In the genomic region with DNA sequence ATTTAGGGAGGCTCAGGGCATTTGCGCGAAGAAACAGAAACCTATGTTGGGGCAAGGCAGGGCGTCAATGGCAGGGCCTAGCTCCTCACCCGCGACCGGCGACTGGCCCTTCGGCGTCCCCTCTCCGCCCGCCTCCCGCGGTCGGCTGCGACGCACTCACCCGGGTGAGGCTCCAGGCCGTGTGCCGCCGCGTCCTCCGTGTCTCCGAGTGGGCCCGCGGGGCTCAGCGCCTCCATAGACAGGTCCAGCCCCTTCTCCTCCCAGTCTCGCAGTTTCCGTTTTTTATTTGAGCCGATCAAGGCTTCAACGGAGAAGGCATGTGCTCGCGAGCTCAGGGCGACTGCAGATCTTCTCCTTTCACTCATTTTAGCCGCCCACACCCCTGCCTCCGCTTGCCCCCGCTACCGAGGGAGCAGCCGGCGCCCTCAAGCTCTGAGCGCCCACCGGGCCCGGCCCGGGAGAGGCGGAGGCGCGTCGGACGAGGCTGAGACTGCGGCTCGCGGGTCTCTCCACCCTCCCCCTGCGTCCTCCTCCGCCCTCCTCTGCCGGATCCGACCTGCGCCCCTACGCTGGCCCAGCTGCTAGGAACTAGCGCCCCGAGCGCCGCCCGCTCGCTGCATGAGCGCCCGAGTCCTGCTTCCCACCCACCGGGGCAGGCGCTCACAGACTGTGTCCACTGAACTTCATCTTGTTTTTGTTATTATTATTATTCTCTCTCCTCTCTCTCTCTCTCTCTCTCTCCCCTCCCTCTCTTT, we compare ENCODE assay signal across 9 cellular contexts. TPM values are rescaled to one million over a fixed set of nuclear protein-coding genes. Genes with fewer than 3 reads are reported as not detected.
DNase-seq lines count a peak whose midpoint lies in the region; ATAC-seq, FAIRE-seq and TF ChIP-seq lines count a peak whose summit lies in the region.
"Had no signal": no experiment of that assay in that cellular context is flagged by ENCODE, and none has a peak within 500 bp of the region (broad histone marks: within the 10 kb centered on the region; RNA-seq: fewer than 3 reads in every experiment).

No MANE protein-coding gene starts in this region.

- H3K27me3 Mint-ChIP-seq in activated naive CD4-positive, alpha-beta T cell treated with anti-CD3 and anti-CD28 coated beads for 36 hours (ENCODE audit: low read depth): peaks cover 95% of the 10 kb centered on the region
- H3K27me3 Mint-ChIP-seq in type B pancreatic cell: peaks cover 100% of the 10 kb centered on the region

- H3K36me3 ChIP-seq in adipocyte (ENCODE audit: control insufficient read depth, insufficient read depth, low read length, severe bottlenecking) (no peaks in the 10 kb centered on the region), kidney (ENCODE audit: control insufficient read depth in 1 of 2, insufficient read depth in 2 of 2, low read length in 2 of 2) (no peaks in the 10 kb centered on the region)

- H3K9ac ChIP-seq in adipocyte (ENCODE audit: low read length): peak overlapping the region; percentile 94
- no peak overlapping the region for H3K9ac ChIP-seq in kidney (ENCODE audit: low read length in 2 of 2)

- no peak overlapping the region for H3K27ac ChIP-seq in kidney (ENCODE audit: low read depth in 2 of 2, low read length in 2 of 2)

- H3K27ac Mint-ChIP-seq in activated naive CD4-positive, alpha-beta T cell treated with anti-CD3 and anti-CD28 coated beads for 36 hours: peak overlapping the region; percentile 47
- peak overlapping the region; percentile 1 for H3K27ac Mint-ChIP-seq in type B pancreatic cell

- CTCF ChIA-PET in activated naive CD4-positive, alpha-beta T cell treated with anti-CD3 and anti-CD28 coated beads for 36 hours (lab: Charles Lee): no interaction called here

- no peak for ATAC-seq in HG02798 (IDR thresholded peaks at IDR 0.05; ENCODE audit: poor library complexity, unreplicated experiment)

- peaks cover 43% of the 10 kb centered on the region for H3K4me1 Mint-ChIP-seq in activated naive CD4-positive, alpha-beta T cell treated with anti-CD3 and anti-CD28 coated beads for 36 hours (ENCODE audit: low read depth)
- peaks cover 28% of the 10 kb centered on the region for H3K4me1 Mint-ChIP-seq in type B pancreatic cell (ENCODE audit: unreplicated experiment)

- peaks cover 8% of the 10 kb centered on the region for H3K9me3 Mint-ChIP-seq in activated naive CD4-positive, alpha-beta T cell treated with anti-CD3 and anti-CD28 coated beads for 36 hours
- H3K9me3 Mint-ChIP-seq in type B pancreatic cell: no peaks in the 10 kb centered on the region

- H3K9me3 ChIP-seq in adipocyte (ENCODE audit: control insufficient read depth, low read length) (no peaks in the 10 kb centered on the region), kidney (ENCODE audit: control insufficient read depth in 1 of 2, low read length in 2 of 2) (peaks cover 0 to 13% of the 10 kb centered on the region in 2 donors)

- H3K27me3 ChIP-seq in adipocyte (replicated peaks; ENCODE audit: control insufficient read depth, insufficient read depth, low read length): no peaks in the 10 kb centered on the region

- H3K4me3 Mint-ChIP-seq in activated naive CD4-positive, alpha-beta T cell treated with anti-CD3 and anti-CD28 coated beads for 36 hours: peak overlapping the region; percentile 39
- H3K4me3 Mint-ChIP-seq in type B pancreatic cell: peak overlapping the region; percentile 85

- peak overlapping the region; percentile 96 for H3K4me3 ChIP-seq in adipocyte (ENCODE audit: low read length)
- H3K4me3 ChIP-seq in kidney (ENCODE audit: low read length in 2 of 2): peak overlapping the region; percentile 30 to 43

- no peak for FAIRE-seq in kidney (lab: Jason Lieb, UNC)

- no peak for DNase-seq in activated naive CD4-positive, alpha-beta T cell treated with anti-CD3 and anti-CD28 coated beads for 36 hours
- no peak for DNase-seq in activated naive CD4-positive, alpha-beta T cell treated with anti-CD3 and anti-CD28 coated beads, Interleukin-2, amount 50 U/mL, for 16 hours
- DNase-seq in adipocyte (ENCODE audit: low read depth) (peak; percentile 35), kidney (no peak), type B pancreatic cell (ENCODE audit: extremely low spot score, unreplicated experiment) (no peak), germinal center (ENCODE audit: low spot score) (no peak)
- DNase-seq in stimulated activated CD4-positive, alpha-beta T cell treated with anti-CD3 and anti-CD28 coated beads, Interleukin-12 subunit alpha, Interleukin-12 subunit beta, amount 100 ng/mL, for 4 hours: no peak

- intact Hi-C loops in activated naive CD4-positive, alpha-beta T cell treated with anti-CD3 and anti-CD28 coated beads for 36 hours (cut with micrococcal nuclease): no loop called here
- intact Hi-C loops in kidney (cut with DNase I): no loop called here

- peaks cover 16% of the 10 kb centered on the region for H3K36me3 Mint-ChIP-seq in activated naive CD4-positive, alpha-beta T cell treated with anti-CD3 and anti-CD28 coated beads for 36 hours (ENCODE audit: low read depth)
- H3K36me3 Mint-ChIP-seq in type B pancreatic cell: peaks cover 8% of the 10 kb centered on the region

- peaks cover 14% of the 10 kb centered on the region for H3K4me1 ChIP-seq in adipocyte (ENCODE audit: control insufficient read depth, insufficient read depth, low read length)
- H3K4me1 ChIP-seq in kidney (ENCODE audit: control insufficient read depth in 1 of 2, insufficient read depth in 1 of 2, low read depth in 1 of 2, low read length in 2 of 2): peaks cover 0 to 12% of the 10 kb centered on the region in 2 donors

- TF ChIP-seq CTCF in kidney (IDR thresholded peaks at IDR 0.05; ENCODE audit: borderline replicate concordance, extremely low read depth, insufficient read depth): no peak
- TF ChIP-seq CTCF in type B pancreatic cell (conservative IDR thresholded peaks at IDR 0.05): no peak

RNA-seq across cellular contexts. Expression of gene TBX15, which starts 0.5 kb away (rescaled TPM):
- not detected for total RNA-seq in activated naive CD4-positive, alpha-beta T cell treated with anti-CD3 and anti-CD28 coated beads for 36 hours
- total RNA-seq in kidney (0.82 TPM), type B pancreatic cell (ENCODE audit: low replicate concordance) (0.19 and 8.5 TPM in 2 replicates)
- polyA plus RNA-seq in kidney (ENCODE audit: insufficient read depth, low read depth, low replicate concordance): not detected
- total RNA-seq: activated CD8-positive, alpha-beta memory T cell treated with anti-CD3 and anti-CD28 coated beads for 36 hours had no signal
